In the genomic region with DNA sequence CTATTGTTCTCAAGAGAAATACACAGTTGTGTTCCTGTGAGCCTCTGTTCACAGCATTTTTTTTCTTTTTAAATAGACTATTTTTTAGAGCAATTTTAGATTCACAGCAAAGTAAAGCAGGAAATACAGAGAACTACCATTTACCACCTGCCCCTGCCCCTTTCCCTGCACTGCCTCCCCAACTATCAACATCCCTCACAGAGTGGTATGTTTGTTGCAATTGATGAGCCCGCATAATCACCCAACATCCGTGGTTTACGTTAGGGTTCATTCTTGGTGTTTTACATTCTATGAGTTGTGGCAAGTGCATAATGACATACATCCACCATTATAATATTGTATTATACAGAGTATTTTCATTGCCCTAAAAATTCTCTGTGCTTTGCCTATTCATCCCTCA, we compare ENCODE assay signal across 12 cellular contexts.
"Had no signal": no experiment of that assay in that cellular context is flagged by ENCODE, and none has a peak within 500 bp of the region (broad histone marks: within the 10 kb centered on the region; RNA-seq: fewer than 3 reads in every experiment).

No MANE protein-coding gene starts in this region.

- H3K9me3 Mint-ChIP-seq: activated T-cell treated with anti-CD3 and anti-CD28 coated beads, Interleukin-2, amount 50 U/mL, for 4 hours had no signal

- H3K4me3 Mint-ChIP-seq: activated T-cell treated with anti-CD3 and anti-CD28 coated beads, Interleukin-2, amount 50 U/mL, for 4 hours; type B pancreatic cell had no signal

- H3K36me3 Mint-ChIP-seq: type B pancreatic cell had no signal

- H3K27me3 Mint-ChIP-seq: type B pancreatic cell had no signal

- DNase-seq: activated CD4-positive, alpha-beta T cell treated with anti-CD3 and anti-CD28 coated beads for 48 hours; activated gamma-delta T cell treated with Interleukin-2 at 50 U/mL for 16 hours; activated T-cell treated with anti-CD3 and anti-CD28 coated beads, Interleukin-2, amount 50 U/mL, for 4 hours; esophagus squamous epithelium; foreskin fibroblast; glutamatergic neuron; psoas muscle; spleen; stimulated activated CD4-positive, alpha-beta T cell treated with anti-CD3 and anti-CD28 coated beads, Interleukin-1b, Interleukin-23, amount 100 ng/mL, for 48 hours; SW 1271 had no signal

- ATAC-seq: activated T-cell treated with anti-CD3 and anti-CD28 coated beads, Interleukin-2, amount 50 U/mL, for 4 hours; psoas muscle; sciatic nerve had no signal

- H3K27ac Mint-ChIP-seq: type B pancreatic cell had no signal
